1 cellular context compared by ENCODE assay signal in genomic region chr4:48370260-48371134, GRCh38.
TF ChIP-seq lines count a peak whose summit lies in the region.

No MANE protein-coding gene starts in this region.

TF ChIP-seq in GM12878, 131 proteins besides CTCF, POLR2A, EP300 and RAD21:
- peak; percentile 39 for TF ChIP-seq RUNX3 (IDR thresholded peaks at IDR 0.05; ENCODE audit: low read length)
- no peak for TF ChIP-seq EED (IDR thresholded peaks at IDR 0.05; ENCODE audit: low read depth)
- no peak for TF ChIP-seq BACH1 (IDR thresholded peaks at IDR 0.05; ENCODE audit: borderline replicate concordance)
- no peak for TF ChIP-seq HSF1 (IDR thresholded peaks at IDR 0.05; ENCODE audit: low read depth, low read length)
- TF ChIP-seq YBX1 (IDR thresholded peaks at IDR 0.05): no peak
- no peak for TF ChIP-seq ESRRA (IDR thresholded peaks at IDR 0.05; ENCODE audit: low read length)
- no peak for TF ChIP-seq KLF5 (IDR thresholded peaks at IDR 0.05; ENCODE audit: partially characterized antibody)
- no peak for TF ChIP-seq FOXK2 (IDR thresholded peaks at IDR 0.05)
- no peak for TF ChIP-seq SIX5 (IDR thresholded peaks at IDR 0.05; ENCODE audit: low read depth, low read length, severe bottlenecking)
